ENCODE assay signal across 8 cellular contexts in genomic region chr17:1110844-1111598, GRCh38.
DNase-seq lines count a peak whose midpoint lies in the region; ATAC-seq and TF ChIP-seq lines count a peak whose summit lies in the region.

No MANE protein-coding gene starts in this region.

- H3K27me3 Mint-ChIP-seq in T-helper 1 cell treated with Interleukin-12 subunit alpha and Interleukin-12 subunit beta and Interleukin-4 antibody, amounts not matched to agents 30 μg/mL and 1 μg/mL, for 36 hours (ENCODE audit: low read depth) = no peaks in the 10 kb centered on the region

- H3K9me3 ChIP-seq in breast epithelium (no peaks in the 10 kb centered on the region), left lung (no peaks in the 10 kb centered on the region), stomach smooth muscle (ENCODE audit: control insufficient read depth in 2 of 2, low read length in 2 of 2) (no peaks in the 10 kb centered on the region)

- no peak for TF ChIP-seq POLR2A in breast epithelium (IDR thresholded peaks at IDR 0.05)

- H3K4me1 Mint-ChIP-seq in T-helper 1 cell treated with Interleukin-12 subunit alpha and Interleukin-12 subunit beta and Interleukin-4 antibody, amounts not matched to agents 30 μg/mL and 1 μg/mL, for 36 hours (ENCODE audit: low read depth) = peaks cover 46% of the 10 kb centered on the region

- H3K4me3 Mint-ChIP-seq in T-helper 1 cell treated with Interleukin-12 subunit alpha and Interleukin-12 subunit beta and Interleukin-4 antibody, amounts not matched to agents 30 μg/mL and 1 μg/mL, for 36 hours = peak overlapping the region; percentile 63

- H3K4me3 ChIP-seq in breast epithelium (no peak overlapping the region), left lung (no peak overlapping the region), stomach smooth muscle (ENCODE audit: low read length in 2 of 2) (no peak overlapping the region)

- peak overlapping the region; percentile 49 to 58 for H3K9ac ChIP-seq in stomach smooth muscle (ENCODE audit: low read length in 2 of 2)

- TF ChIP-seq CTCF in breast epithelium (IDR thresholded peaks at IDR 0.05) (no peak), left lung (IDR thresholded peaks at IDR 0.05) (no peak)

- peaks cover 2% of the 10 kb centered on the region for H3K36me3 Mint-ChIP-seq in T-helper 1 cell treated with Interleukin-12 subunit alpha and Interleukin-12 subunit beta and Interleukin-4 antibody, amounts not matched to agents 30 μg/mL and 1 μg/mL, for 36 hours (ENCODE audit: low read depth)

- DNase-seq in T-helper 1 cell (no peak), NOMO-1 (lab: John Stamatoyannopoulos, UW; ENCODE audit: unreplicated experiment in 2 of 2) (peak; percentile 31 to 56), breast epithelium (ENCODE audit: low spot score in 2 of 2) (peak in 1 of 2 donors; percentile 40), left lung (peak; percentile 86 to 91), NCI-H1105 (lab: John Stamatoyannopoulos, UW) (no peak)

- H3K27ac ChIP-seq in breast epithelium = peak overlapping the region; percentile 92 to 93
- H3K27ac ChIP-seq in left lung = peak overlapping the region; percentile 81 to 97
- peak overlapping the region; percentile 86 for H3K27ac ChIP-seq in stomach smooth muscle (ENCODE audit: low read length)

- H3K9me3 Mint-ChIP-seq in T-helper 1 cell treated with Interleukin-12 subunit alpha and Interleukin-12 subunit beta and Interleukin-4 antibody, amounts not matched to agents 30 μg/mL and 1 μg/mL, for 36 hours = no peaks in the 10 kb centered on the region

- H3K27me3 ChIP-seq in breast epithelium = no peaks in the 10 kb centered on the region
- no peaks in the 10 kb centered on the region for H3K27me3 ChIP-seq in left lung
- H3K27me3 ChIP-seq in stomach smooth muscle (ENCODE audit: control insufficient read depth in 1 of 2, insufficient read depth in 2 of 2, low read length in 2 of 2) = no peaks in the 10 kb centered on the region

- ATAC-seq in left lung (peak; percentile 51), HG03469 (IDR thresholded peaks at IDR 0.05; ENCODE audit: unreplicated experiment) (no peak)

- H3K27ac Mint-ChIP-seq in T-helper 1 cell treated with Interleukin-12 subunit alpha and Interleukin-12 subunit beta and Interleukin-4 antibody, amounts not matched to agents 30 μg/mL and 1 μg/mL, for 36 hours = peak overlapping the region; percentile 67

- intact Hi-C loops in breast epithelium (cut with DNase I; ENCODE audit: low total_unique reads) = no loop called here
- intact Hi-C loops in left lung (cut with DNase I) = no loop called here

- H3K36me3 ChIP-seq in breast epithelium (no peaks in the 10 kb centered on the region), left lung (peaks cover 0 to 7% of the 10 kb centered on the region in 2 donors), stomach smooth muscle (ENCODE audit: control insufficient read depth in 2 of 2, insufficient read depth in 2 of 2, low read length in 2 of 2) (peaks cover 0 to 3% of the 10 kb centered on the region in 2 donors)

- H3K4me1 ChIP-seq in breast epithelium (peaks cover 15 to 19% of the 10 kb centered on the region in 2 donors), left lung (peaks cover 43 to 78% of the 10 kb centered on the region in 2 donors), stomach smooth muscle (ENCODE audit: control insufficient read depth, insufficient read depth, low read length) (peaks cover 70% of the 10 kb centered on the region)

Comparison
In these comparisons a context has a peak if more than half of its experiments do, and no peak if none do; other contexts are left out.
1. DNase-seq: peak in NOMO-1 (2 of 2) and left lung (2 of 2); none in T-helper 1 cell (0 of 5) and NCI-H1105 (single experiment).
2. Peak in every context shown above with its lines, with median percentiles within 50 percentile points of each other: H3K27ac ChIP-seq.